ENCODE assay signal across 30 cellular contexts in the genomic region with DNA sequence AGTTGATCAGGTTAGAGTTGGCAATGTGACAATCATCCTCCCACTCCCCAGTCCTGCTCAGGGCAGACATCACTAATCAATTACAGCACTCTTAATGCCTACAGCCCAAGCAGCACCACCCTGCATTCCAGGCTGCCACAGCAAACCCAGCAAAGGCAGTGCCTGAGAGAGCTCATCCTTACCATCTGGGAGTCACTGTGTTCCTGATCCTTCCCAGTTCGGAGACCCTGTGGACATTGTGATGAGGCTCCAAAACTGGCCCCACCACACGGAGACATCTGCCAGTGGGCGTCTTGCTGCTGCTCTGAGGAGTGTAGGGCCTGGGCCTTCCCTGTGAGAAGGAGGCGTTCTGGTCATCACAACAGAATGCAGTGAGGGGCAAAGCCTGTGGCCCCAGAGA.
"Had no signal": no experiment of that assay in that cellular context is flagged by ENCODE, and none has a peak within 500 bp of the region (broad histone marks: within the 10 kb centered on the region; RNA-seq: fewer than 3 reads in every experiment).

No MANE protein-coding gene starts in this region.

- H3K36me3 ChIP-seq: adrenal gland, gastrocnemius medialis, heart left ventricle, WERI-Rb-1 had no signal

- H3K27me3 ChIP-seq: adrenal gland, body of pancreas, gastrocnemius medialis, heart left ventricle had no signal

- ATAC-seq: activated CD4-positive, CD25-positive, alpha-beta regulatory T cell treated with anti-CD3 and anti-CD28 coated beads, Interleukin-2, amount 50 U/mL, for 24 hours; activated CD8-positive, alpha-beta T cell treated with anti-CD3 and anti-CD28 coated beads for 36 hours; activated naive CD8-positive, alpha-beta T cell treated with anti-CD3 and anti-CD28 coated beads, Interleukin-2, amount 50 U/mL, for 24 hours; body of pancreas; effector memory CD8-positive, alpha-beta T cell; gastrocnemius medialis; heart left ventricle; T-helper 17 cell had no signal

- DNase-seq: activated B cell treated with CpG ODN at 0.5 μM for 24 hours; activated CD4-positive, alpha-beta T cell treated with anti-CD3 and anti-CD28 coated beads for 48 hours; activated CD4-positive, alpha-beta T cell treated with anti-CD3 and anti-CD28 coated beads, Interleukin-2, amount 50 U/mL, for 1 hour; activated CD4-positive, alpha-beta T cell treated with anti-CD3 and anti-CD28 coated beads, Interleukin-2, amount 50 U/mL, for 48 hours; activated CD8-positive, alpha-beta T cell treated with anti-CD3 and anti-CD28 coated beads for 36 hours; activated effector memory CD4-positive, alpha-beta T cell treated with anti-CD3 and anti-CD28 coated beads, Interleukin-2, amount 50 U/mL, for 16 hours; activated naive CD4-positive, alpha-beta T cell treated with anti-CD3 and anti-CD28 coated beads for 36 hours; activated naive CD8-positive, alpha-beta T cell treated with anti-CD3 and anti-CD28 coated beads for 36 hours; activated naive CD8-positive, alpha-beta T cell treated with anti-CD3 and anti-CD28 coated beads, Interleukin-2, amount 50 U/mL, for 24 hours; activated T-cell treated with anti-CD3 and anti-CD28 coated beads, Interleukin-2, amount 50 U/mL, for 1 hour; activated T-cell treated with anti-CD3 and anti-CD28 coated beads, Interleukin-2, amount 50 U/mL, for 48 hours; adrenal gland; amygdala; aorta; body of pancreas; caudate nucleus; cortex of kidney; dermis blood vessel endothelial cell; effector CD4-positive, alpha-beta T cell; effector memory CD8-positive, alpha-beta T cell; foreskin fibroblast; gastrocnemius medialis; glutamatergic neuron; heart left ventricle; T-helper 1 cell; T-helper 17 cell; T1000; WERI-Rb-1 had no signal

- H3K27ac ChIP-seq: adrenal gland, body of pancreas, epithelial cell of prostate, gastrocnemius medialis, heart left ventricle, WERI-Rb-1 had no signal

- H3K4me1 ChIP-seq: adrenal gland, body of pancreas, gastrocnemius medialis, heart left ventricle had no signal

- H3K4me3 ChIP-seq: adrenal gland, body of pancreas, gastrocnemius medialis, heart left ventricle had no signal

- H3K9me3 ChIP-seq: adrenal gland, body of pancreas, gastrocnemius medialis, heart left ventricle had no signal
